8 cellular contexts compared by ENCODE assay signal in genomic region chr6:138971601-138972000, GRCh38. TPM values are rescaled to one million over a fixed set of nuclear protein-coding genes. Genes with fewer than 3 reads are reported as not detected.
DNase-seq lines count a peak whose midpoint lies in the region; ATAC-seq and TF ChIP-seq lines count a peak whose summit lies in the region.

No MANE protein-coding gene starts in this region.

- CTCF ChIA-PET in activated CD8-positive, alpha-beta T cell treated with anti-CD3 and anti-CD28 coated beads for 36 hours (lab: Charles Lee): interaction anchor here (1.3 to 1.5 kb wide), 2 partner anchors 8 to 11 kb away, joined by 3 to 4 read pairs; no protein-coding TSS in a partner anchor
- CTCF ChIA-PET in activated CD8-positive, alpha-beta T cell treated with anti-CD3 and anti-CD28 coated beads, Interleukin-2, amount 10 ng/mL, durations not matched to agents 7 days and 5 days (lab: Charles Lee): interaction anchor here (0.8 to 1.4 kb wide), 4 partner anchors 11 to 18 kb away, joined by 3 read pairs; no protein-coding TSS in a partner anchor

- DNase-seq in activated CD8-positive, alpha-beta T cell treated with anti-CD3 and anti-CD28 coated beads for 36 hours: no peak
- no peak for DNase-seq in activated CD8-positive, alpha-beta T cell treated with anti-CD3 and anti-CD28 coated beads, Interleukin-2, amount 10 ng/mL, durations not matched to agents 7 days and 5 days
- no peak for DNase-seq in central memory CD8-positive, alpha-beta T cell (ENCODE audit: low spot score in 2 of 2)
- DNase-seq in iris pigment epithelial cell (ENCODE audit: low read depth) (peak; percentile 44), superior temporal gyrus (ENCODE audit: extremely low spot score) (peak; percentile 75)

- peaks cover 6% of the 10 kb centered on the region for H3K36me3 Mint-ChIP-seq in activated CD8-positive, alpha-beta T cell treated with anti-CD3 and anti-CD28 coated beads for 36 hours (ENCODE audit: low read depth)
- H3K36me3 Mint-ChIP-seq in activated CD8-positive, alpha-beta T cell treated with anti-CD3 and anti-CD28 coated beads, Interleukin-2, amount 10 ng/mL, durations not matched to agents 7 days and 5 days (ENCODE audit: low read depth): peaks cover 5% of the 10 kb centered on the region
- H3K36me3 Mint-ChIP-seq in central memory CD8-positive, alpha-beta T cell (ENCODE audit: insufficient read depth): peaks cover 2% of the 10 kb centered on the region

- no peak overlapping the region for H3K27ac Mint-ChIP-seq in activated CD8-positive, alpha-beta T cell treated with anti-CD3 and anti-CD28 coated beads for 36 hours
- no peak overlapping the region for H3K27ac Mint-ChIP-seq in activated CD8-positive, alpha-beta T cell treated with anti-CD3 and anti-CD28 coated beads, Interleukin-2, amount 10 ng/mL, durations not matched to agents 7 days and 5 days
- peak overlapping the region; percentile 19 for H3K27ac Mint-ChIP-seq in central memory CD8-positive, alpha-beta T cell (ENCODE audit: low read depth)

- intact Hi-C loops in activated CD8-positive, alpha-beta T cell treated with anti-CD3 and anti-CD28 coated beads for 36 hours (cut with micrococcal nuclease): no loop called here

- H3K4me1 Mint-ChIP-seq in activated CD8-positive, alpha-beta T cell treated with anti-CD3 and anti-CD28 coated beads for 36 hours (ENCODE audit: low read depth): peaks cover 73% of the 10 kb centered on the region
- peaks cover 24% of the 10 kb centered on the region for H3K4me1 Mint-ChIP-seq in activated CD8-positive, alpha-beta T cell treated with anti-CD3 and anti-CD28 coated beads, Interleukin-2, amount 10 ng/mL, durations not matched to agents 7 days and 5 days (ENCODE audit: low read depth)
- peaks cover 66% of the 10 kb centered on the region for H3K4me1 Mint-ChIP-seq in central memory CD8-positive, alpha-beta T cell

- POLR2A ChIA-PET in activated CD8-positive, alpha-beta T cell treated with anti-CD3 and anti-CD28 coated beads for 36 hours (lab: Charles Lee): interaction anchor here (1.1 kb wide), 1 partner anchor 13 kb away, joined by 3 read pairs; no protein-coding TSS in a partner anchor
- POLR2A ChIA-PET in activated CD8-positive, alpha-beta T cell treated with anti-CD3 and anti-CD28 coated beads, Interleukin-2, amount 10 ng/mL, durations not matched to agents 7 days and 5 days (lab: Charles Lee): no interaction called here

- peak; percentile 22 for ATAC-seq in activated CD8-positive, alpha-beta T cell treated with anti-CD3 and anti-CD28 coated beads for 36 hours
- ATAC-seq in activated CD8-positive, alpha-beta T cell treated with anti-CD3 and anti-CD28 coated beads, Interleukin-2, amount 10 ng/mL, durations not matched to agents 7 days and 5 days: no peak
- no peak for ATAC-seq in central memory CD8-positive, alpha-beta T cell (replicated peaks; ENCODE audit: extremely low read depth, poor library complexity, severe bottlenecking)
- ATAC-seq in GM21786 (IDR thresholded peaks at IDR 0.05; ENCODE audit: unreplicated experiment) (no peak), GM19395 (IDR thresholded peaks at IDR 0.05; ENCODE audit: unreplicated experiment) (no peak), GM18502 (IDR thresholded peaks at IDR 0.05; ENCODE audit: poor library complexity, unreplicated experiment) (no peak)

- no peaks in the 10 kb centered on the region for H3K9me3 Mint-ChIP-seq in activated CD8-positive, alpha-beta T cell treated with anti-CD3 and anti-CD28 coated beads for 36 hours
- no peaks in the 10 kb centered on the region for H3K9me3 Mint-ChIP-seq in activated CD8-positive, alpha-beta T cell treated with anti-CD3 and anti-CD28 coated beads, Interleukin-2, amount 10 ng/mL, durations not matched to agents 7 days and 5 days (ENCODE audit: insufficient read depth)
- H3K9me3 Mint-ChIP-seq in central memory CD8-positive, alpha-beta T cell: no peaks in the 10 kb centered on the region

- no peaks in the 10 kb centered on the region for H3K27me3 Mint-ChIP-seq in activated CD8-positive, alpha-beta T cell treated with anti-CD3 and anti-CD28 coated beads for 36 hours
- no peaks in the 10 kb centered on the region for H3K27me3 Mint-ChIP-seq in activated CD8-positive, alpha-beta T cell treated with anti-CD3 and anti-CD28 coated beads, Interleukin-2, amount 10 ng/mL, durations not matched to agents 7 days and 5 days (ENCODE audit: low read depth)
- H3K27me3 Mint-ChIP-seq in central memory CD8-positive, alpha-beta T cell: no peaks in the 10 kb centered on the region

- H3K4me3 Mint-ChIP-seq in activated CD8-positive, alpha-beta T cell treated with anti-CD3 and anti-CD28 coated beads for 36 hours: no peak overlapping the region
- no peak overlapping the region for H3K4me3 Mint-ChIP-seq in activated CD8-positive, alpha-beta T cell treated with anti-CD3 and anti-CD28 coated beads, Interleukin-2, amount 10 ng/mL, durations not matched to agents 7 days and 5 days
- H3K4me3 Mint-ChIP-seq in central memory CD8-positive, alpha-beta T cell: no peak overlapping the region

- no peak for TF ChIP-seq CTCF in activated CD8-positive, alpha-beta T cell treated with anti-CD3 and anti-CD28 coated beads for 36 hours (IDR thresholded peaks at IDR 0.05)

RNA-seq across cellular contexts. Expression of gene REPS1, which starts 16.5 kb away (rescaled TPM):
- total RNA-seq in activated CD8-positive, alpha-beta T cell treated with anti-CD3 and anti-CD28 coated beads for 36 hours: 10 to 100 TPM; 44.9 to 46.6 TPM
- total RNA-seq in activated CD8-positive, alpha-beta T cell treated with anti-CD3 and anti-CD28 coated beads, Interleukin-2, amount 10 ng/mL, durations not matched to agents 7 days and 5 days: 10 to 100 TPM; 39.2 to 45.2 TPM

RNA-seq across cellular contexts. Expression of gene ABRACL, which starts 56.9 kb away (rescaled TPM):
- 100 to 1,000 TPM; 147 to 155 TPM for total RNA-seq in activated CD8-positive, alpha-beta T cell treated with anti-CD3 and anti-CD28 coated beads for 36 hours
- 100 to 1,000 TPM; 124 to 134 TPM for total RNA-seq in activated CD8-positive, alpha-beta T cell treated with anti-CD3 and anti-CD28 coated beads, Interleukin-2, amount 10 ng/mL, durations not matched to agents 7 days and 5 days

Comparison
In these comparisons a context has a peak if more than half of its experiments do, and no peak if none do; other contexts are left out.
1. DNase-seq: peak in iris pigment epithelial cell (single experiment) and superior temporal gyrus (single experiment); none in activated CD8-positive, alpha-beta T cell treated with anti-CD3 and anti-CD28 coated beads for 36 hours (single experiment), activated CD8-positive, alpha-beta T cell treated with anti-CD3 and anti-CD28 coated beads, Interleukin-2, amount 10 ng/mL, durations not matched to agents 7 days and 5 days (single experiment) and central memory CD8-positive, alpha-beta T cell (0 of 2).